Comparison of ENCODE assay signal across 19 cellular contexts in genomic region chr21:32470206-32470605, GRCh38. TPM values are rescaled to one million over a fixed set of nuclear protein-coding genes. Genes with fewer than 3 reads are reported as not detected.
A peak's percentile ranks its signal among the peaks of the same experiment; 100 is the strongest.
DNase-seq lines count a peak whose midpoint lies in the region; ATAC-seq lines count a peak whose summit lies in the region.
"Had no signal": no experiment of that assay in that cellular context is flagged by ENCODE, and none has a peak within 500 bp of the region (broad histone marks: within the 10 kb centered on the region; RNA-seq: fewer than 3 reads in every experiment).

No MANE protein-coding gene starts in this region.

- WGBS in neuronal stem cell (ENCODE audit: extremely low coverage in 2 of 2, insufficient read length in 2 of 2, insufficient replicate concordance in 1 of 2), 2 donors, result no CpG with 5 or more reads among the region's 9 CpGs

- H4K8ac ChIP-seq in neuronal stem cell (ENCODE audit: low read depth, low read length), result no peak overlapping the region

- H3K4me1 ChIP-seq in neuronal stem cell (ENCODE audit: control insufficient read depth in 2 of 2, insufficient read depth in 1 of 2, low read depth in 1 of 2, low read length in 2 of 2), result peaks cover 2 to 8% of the 10 kb centered on the region in 2 donors
- H3K4me1 ChIP-seq: BLaER1 had no signal

- no peak overlapping the region for H3K4ac ChIP-seq in neuronal stem cell (ENCODE audit: low read length)

- H2AFZ ChIP-seq in neuronal stem cell (ENCODE audit: low read length), result no peak overlapping the region
- H2AFZ ChIP-seq: GM23338 had no signal

- H2BK12ac ChIP-seq in neuronal stem cell (ENCODE audit: low read length), result no peak overlapping the region

- peak; percentile 29 for DNase-seq in cardiac septum (ENCODE audit: low spot score)
- no peak for DNase-seq in left cardiac atrium
- no peak for DNase-seq in neuronal stem cell (ENCODE audit: low spot score)
- DNase-seq in stimulated activated effector memory CD8-positive, alpha-beta T cell treated with anti-CD3 and anti-CD28 coated beads, Interleukin-12 subunit alpha, Interleukin-12 subunit beta, amount 100 ng/mL, for 72 hours (ENCODE audit: low spot score in 2 of 2), result no peak
- DNase-seq in NCI-H2107 treated with DMSO at 0.1 percent for 48 hours (lab: John Stamatoyannopoulos, UW; ENCODE audit: unreplicated experiment), result no peak
- no peak for DNase-seq in NCI-H1417 (lab: John Stamatoyannopoulos, UW)
- DNase-seq in activated naive CD8-positive, alpha-beta T cell treated with anti-CD3 and anti-CD28 coated beads, Interleukin-2, amount 50 U/mL, for 24 hours, result no peak
- DNase-seq: CD4-positive, alpha-beta memory T cell; DMS153; DMS79; GDM1; H7; HFFc6; IMR-90 had no signal

- intact Hi-C loops in cardiac septum (cut with DNase I) (no loop called here), left cardiac atrium (cut with DNase I) (no loop called here)

- H2BK15ac ChIP-seq in neuronal stem cell (ENCODE audit: low read length), result no peak overlapping the region

- H3K9me3 ChIP-seq in neuronal stem cell (replicated peaks in 1 of 2; ENCODE audit: control insufficient read depth in 2 of 2, insufficient read depth in 1 of 2, low read depth in 1 of 2, low read length in 2 of 2), result no peaks in the 10 kb centered on the region
- H3K9me3 ChIP-seq: BLaER1 had no signal

- no peak overlapping the region for H3K4me2 ChIP-seq in neuronal stem cell (ENCODE audit: insufficient read depth, low read length, poor library complexity, severe bottlenecking)
- H3K4me2 ChIP-seq: BLaER1, GM23338 had no signal

- no peak overlapping the region for H2BK5ac ChIP-seq in neuronal stem cell (ENCODE audit: low read length)

- H2AK5ac ChIP-seq in neuronal stem cell (ENCODE audit: low read depth, low read length), result peak overlapping the region; percentile 58

- no peaks in the 10 kb centered on the region for H3K9me3 Mint-ChIP-seq in stimulated activated effector memory CD8-positive, alpha-beta T cell treated with anti-CD3 and anti-CD28 coated beads, Interleukin-12 subunit alpha, Interleukin-12 subunit beta, amount 100 ng/mL, for 72 hours
- H3K9me3 Mint-ChIP-seq in activated naive CD8-positive, alpha-beta T cell treated with anti-CD3 and anti-CD28 coated beads, Interleukin-2, amount 50 U/mL, for 24 hours, result no peaks in the 10 kb centered on the region
- H3K9me3 Mint-ChIP-seq: CD14-positive monocyte; CD4-positive, alpha-beta memory T cell; GM23338; HFFc6 had no signal

- ATAC-seq in left cardiac atrium, result no peak
- no peak for ATAC-seq in stimulated activated effector memory CD8-positive, alpha-beta T cell treated with anti-CD3 and anti-CD28 coated beads, Interleukin-12 subunit alpha, Interleukin-12 subunit beta, amount 100 ng/mL, for 72 hours
- no peak for ATAC-seq in activated naive CD8-positive, alpha-beta T cell treated with anti-CD3 and anti-CD28 coated beads, Interleukin-2, amount 50 U/mL, for 24 hours
- ATAC-seq: GM23338, HCT116 had no signal

- no peak overlapping the region for H3K18ac ChIP-seq in neuronal stem cell (ENCODE audit: low read length)

- no peak overlapping the region for H3K23ac ChIP-seq in neuronal stem cell (ENCODE audit: low read depth, low read length, poor library complexity)

- no peaks in the 10 kb centered on the region for H3K36me3 ChIP-seq in neuronal stem cell (replicated peaks in 1 of 2; ENCODE audit: control insufficient read depth in 2 of 2, insufficient read depth in 2 of 2, low read length in 2 of 2)
- H3K36me3 ChIP-seq: BLaER1 had no signal

- H3K27ac Mint-ChIP-seq in stimulated activated effector memory CD8-positive, alpha-beta T cell treated with anti-CD3 and anti-CD28 coated beads, Interleukin-12 subunit alpha, Interleukin-12 subunit beta, amount 100 ng/mL, for 72 hours, result peak overlapping the region; percentile 86
- no peak overlapping the region for H3K27ac Mint-ChIP-seq in activated naive CD8-positive, alpha-beta T cell treated with anti-CD3 and anti-CD28 coated beads, Interleukin-2, amount 50 U/mL, for 24 hours
- H3K27ac Mint-ChIP-seq: CD14-positive monocyte, GM23338, HFFc6 had no signal

- no peak overlapping the region for H3K27ac ChIP-seq in neuronal stem cell (replicated peaks; ENCODE audit: low read length)
- H3K27ac ChIP-seq: 22Rv1, BLaER1 had no signal

- H3K79me1 ChIP-seq in neuronal stem cell (ENCODE audit: low read depth, low read length), result no peaks in the 10 kb centered on the region

- H3K36me3 Mint-ChIP-seq in stimulated activated effector memory CD8-positive, alpha-beta T cell treated with anti-CD3 and anti-CD28 coated beads, Interleukin-12 subunit alpha, Interleukin-12 subunit beta, amount 100 ng/mL, for 72 hours, result peaks cover 20% of the 10 kb centered on the region
- H3K36me3 Mint-ChIP-seq in activated naive CD8-positive, alpha-beta T cell treated with anti-CD3 and anti-CD28 coated beads, Interleukin-2, amount 50 U/mL, for 24 hours (ENCODE audit: low read depth), result peaks cover 5% of the 10 kb centered on the region

- peaks cover 5% of the 10 kb centered on the region for H3K4me1 Mint-ChIP-seq in stimulated activated effector memory CD8-positive, alpha-beta T cell treated with anti-CD3 and anti-CD28 coated beads, Interleukin-12 subunit alpha, Interleukin-12 subunit beta, amount 100 ng/mL, for 72 hours
- H3K4me1 Mint-ChIP-seq in activated naive CD8-positive, alpha-beta T cell treated with anti-CD3 and anti-CD28 coated beads, Interleukin-2, amount 50 U/mL, for 24 hours, result no peaks in the 10 kb centered on the region
- H3K4me1 Mint-ChIP-seq: CD14-positive monocyte had no signal

- no peak overlapping the region for H3K9ac ChIP-seq in neuronal stem cell (ENCODE audit: low read depth, low read length, poor library complexity)
- H3K9ac ChIP-seq: BLaER1 had no signal

- no peaks in the 10 kb centered on the region for H3K27me3 Mint-ChIP-seq in activated naive CD8-positive, alpha-beta T cell treated with anti-CD3 and anti-CD28 coated beads, Interleukin-2, amount 50 U/mL, for 24 hours
- H3K27me3 Mint-ChIP-seq: CD4-positive, alpha-beta memory T cell had no signal

- H3K14ac ChIP-seq in neuronal stem cell (ENCODE audit: low read length), result peak overlapping the region; percentile 63

- H3K27me3 ChIP-seq in neuronal stem cell (ENCODE audit: control insufficient read depth in 3 of 3, insufficient read depth in 3 of 3, low read depth in 1 of 3, low read length in 3 of 3), result peaks cover 0 to 4% (median 0%) of the 10 kb centered on the region in 3 experiments
- H3K27me3 ChIP-seq: BLaER1 had no signal

- H2BK120ac ChIP-seq in neuronal stem cell (ENCODE audit: low read depth, low read length), result no peak overlapping the region

- no peak overlapping the region for H3K4me3 Mint-ChIP-seq in stimulated activated effector memory CD8-positive, alpha-beta T cell treated with anti-CD3 and anti-CD28 coated beads, Interleukin-12 subunit alpha, Interleukin-12 subunit beta, amount 100 ng/mL, for 72 hours
- no peak overlapping the region for H3K4me3 Mint-ChIP-seq in activated naive CD8-positive, alpha-beta T cell treated with anti-CD3 and anti-CD28 coated beads, Interleukin-2, amount 50 U/mL, for 24 hours
- H3K4me3 Mint-ChIP-seq: CD14-positive monocyte; CD4-positive, alpha-beta memory T cell; GM23338; HFFc6 had no signal

- H4K91ac ChIP-seq in neuronal stem cell (ENCODE audit: low read depth, low read length, poor library complexity), result no peak overlapping the region

- H3K4me3 ChIP-seq in neuronal stem cell (ENCODE audit: low read length in 2 of 2), result no peak overlapping the region
- H3K4me3 ChIP-seq: BLaER1, GM23338 had no signal

RNA-seq across cellular contexts. Expression of gene EVA1C, which starts 57.7 kb away (rescaled TPM):
- total RNA-seq in cardiac septum, result 15.4 TPM
- 10 to 100 TPM; 22.1 to 52.8 TPM for total RNA-seq in left cardiac atrium
- polyA plus RNA-seq in neuronal stem cell (2013, experiment 1 of 2), result 0.17 TPM
- 0.33 TPM for polyA plus RNA-seq in neuronal stem cell (2013, experiment 2 of 2)
